Comparison of ENCODE assay signal across 15 cellular contexts in genomic region chr1:59568158-59568935, GRCh38.
DNase-seq lines count a peak whose midpoint lies in the region; ATAC-seq and TF ChIP-seq lines count a peak whose summit lies in the region.
"Had no signal": no experiment of that assay in that cellular context is flagged by ENCODE, and none has a peak within 500 bp of the region (broad histone marks: within the 10 kb centered on the region; RNA-seq: fewer than 3 reads in every experiment).

No MANE protein-coding gene starts in this region.

- H2AK5ac ChIP-seq in trophoblast cell (ENCODE audit: low read length): peak overlapping the region; percentile 97

- H2BK120ac ChIP-seq in trophoblast cell (ENCODE audit: insufficient read depth, low read length, poor library complexity): peak overlapping the region; percentile 20

- H3K23ac ChIP-seq in trophoblast cell (ENCODE audit: low read length): no peak overlapping the region

- no peak overlapping the region for H4K12ac ChIP-seq in trophoblast cell (ENCODE audit: low read depth, low read length)

- no peak overlapping the region for H3K4ac ChIP-seq in trophoblast cell (ENCODE audit: low read depth, low read length)

- no peaks in the 10 kb centered on the region for H3K36me3 Mint-ChIP-seq in endodermal cell (ENCODE audit: low read depth)

- no peaks in the 10 kb centered on the region for H3K27me3 Mint-ChIP-seq in endodermal cell (ENCODE audit: insufficient read depth)
- H3K27me3 Mint-ChIP-seq: dendritic cell treated with granulocyte-macrophage colony-stimulating factor and Interleukin-4, amounts not matched to agents 40 ng/mL and 50 ng/mL, for 4 days had no signal

- 81 to 94% methylated on average over 4 to 5 of the region's 6 CpGs for WGBS in endodermal cell (ENCODE audit: insufficient coverage in 1 of 2, insufficient read length in 1 of 2), 2 experiments
- WGBS in trophoblast cell (ENCODE audit: extremely low coverage, insufficient coverage, insufficient read length): no CpG with 5 or more reads among the region's 6 CpGs

- H2BK5ac ChIP-seq in trophoblast cell (ENCODE audit: low read depth, low read length, poor library complexity): no peak overlapping the region

- DNase-seq in DMS53 (lab: John Stamatoyannopoulos, UW) (peak; percentile 40), DMS53 treated with DMSO at 0.1 percent for 48 hours (lab: John Stamatoyannopoulos, UW; ENCODE audit: unreplicated experiment) (no peak), RKO (ENCODE audit: low spot score) (peak; percentile 7), endodermal cell (no peak), trophoblast cell (no peak), mesenteric fat pad (ENCODE audit: low spot score) (no peak)
- no peak for DNase-seq in stimulated activated naive CD4-positive, alpha-beta T cell treated with Interleukin-2 at 50 U/mL for 16 hours (lab: John Stamatoyannopoulos, UW)
- DNase-seq: activated naive CD4-positive, alpha-beta T cell treated with anti-CD3 and anti-CD28 coated beads, Interleukin-2, amount 50 U/mL, for 16 hours; left lung; NCI-H510A; stimulated activated CD4-positive, alpha-beta T cell treated with anti-CD3 and anti-CD28 coated beads, Interleukin-12 subunit alpha, Interleukin-12 subunit beta, amount 100 ng/mL, for 4 hours; tibial artery had no signal

- H3K9ac ChIP-seq in endodermal cell (ENCODE audit: extremely low read depth, low read length, poor library complexity, severe bottlenecking) (no peak overlapping the region), trophoblast cell (ENCODE audit: low read length) (no peak overlapping the region)

- no peaks in the 10 kb centered on the region for H3K36me3 ChIP-seq in endodermal cell (ENCODE audit: control insufficient read depth, insufficient read depth, low read length)
- H3K36me3 ChIP-seq in trophoblast cell (ENCODE audit: control insufficient read depth in 1 of 2, insufficient read depth in 2 of 2, low read length in 2 of 2): no peaks in the 10 kb centered on the region
- H3K36me3 ChIP-seq: left lung, neutrophil, tibial artery had no signal

- H3K27me3 ChIP-seq in endodermal cell (ENCODE audit: control insufficient read depth, insufficient read depth, low read length, poor library complexity, severe bottlenecking): no peaks in the 10 kb centered on the region
- H3K27me3 ChIP-seq in trophoblast cell (ENCODE audit: insufficient read depth, low read length): no peaks in the 10 kb centered on the region
- H3K27me3 ChIP-seq: left lung, neutrophil, tibial artery had no signal

- H4K8ac ChIP-seq in trophoblast cell (ENCODE audit: low read depth, low read length): peak overlapping the region; percentile 70

- ATAC-seq in HG02678 (IDR thresholded peaks at IDR 0.05; ENCODE audit: unreplicated experiment): no peak
- ATAC-seq: left lung had no signal

- H3K4me3 ChIP-seq in endodermal cell (ENCODE audit: low read length): no peak overlapping the region
- no peak overlapping the region for H3K4me3 ChIP-seq in trophoblast cell (ENCODE audit: low read depth, low read length)
- H3K4me3 ChIP-seq: left lung, tibial artery had no signal

- H3K4me1 ChIP-seq in endodermal cell (ENCODE audit: control insufficient read depth, insufficient read depth, low read length) (no peaks in the 10 kb centered on the region), trophoblast cell (ENCODE audit: control insufficient read depth in 1 of 2, insufficient read depth in 2 of 2, low read length in 2 of 2) (peaks cover 0 to 4% of the 10 kb centered on the region in 2 experiments)

- no peaks in the 10 kb centered on the region for H3K9me3 Mint-ChIP-seq in endodermal cell
- H3K9me3 Mint-ChIP-seq: dendritic cell treated with granulocyte-macrophage colony-stimulating factor and Interleukin-4, amounts not matched to agents 40 ng/mL and 50 ng/mL, for 4 days had no signal

- peaks cover 15% of the 10 kb centered on the region for H3K4me1 Mint-ChIP-seq in endodermal cell

- H3K79me2 ChIP-seq in trophoblast cell (ENCODE audit: control insufficient read depth, insufficient read depth, low read length, poor library complexity): no peaks in the 10 kb centered on the region

- H3K14ac ChIP-seq in trophoblast cell (ENCODE audit: low read length): peak overlapping the region; percentile 32

- no peak overlapping the region for H2AFZ ChIP-seq in trophoblast cell (ENCODE audit: insufficient read depth, low read length, poor library complexity)

- H3K9me3 ChIP-seq in endodermal cell (ENCODE audit: control insufficient read depth, low read length): no peaks in the 10 kb centered on the region
- no peaks in the 10 kb centered on the region for H3K9me3 ChIP-seq in trophoblast cell (ENCODE audit: insufficient read depth, low read depth, low read length)
- H3K9me3 ChIP-seq: left lung, neutrophil, tibial artery had no signal

- H3K18ac ChIP-seq in trophoblast cell (ENCODE audit: low read length): no peak overlapping the region

- peak overlapping the region; percentile 97 for H2BK12ac ChIP-seq in trophoblast cell (ENCODE audit: low read length)

- H4K91ac ChIP-seq in trophoblast cell (ENCODE audit: low read depth, low read length): no peak overlapping the region

- no peak overlapping the region for H3K4me3 Mint-ChIP-seq in endodermal cell
- H3K4me3 Mint-ChIP-seq: dendritic cell treated with granulocyte-macrophage colony-stimulating factor and Interleukin-4, amounts not matched to agents 40 ng/mL and 50 ng/mL, for 4 days had no signal

- no peak overlapping the region for H3K27ac Mint-ChIP-seq in endodermal cell
- H3K27ac Mint-ChIP-seq: dendritic cell treated with granulocyte-macrophage colony-stimulating factor and Interleukin-4, amounts not matched to agents 40 ng/mL and 50 ng/mL, for 4 days had no signal

- peaks cover 2% of the 10 kb centered on the region for H3K79me1 ChIP-seq in trophoblast cell (ENCODE audit: low read length)

- no peak overlapping the region for H3K4me2 ChIP-seq in trophoblast cell (ENCODE audit: low read length)

- TF ChIP-seq CTCF in endodermal cell (conservative IDR thresholded peaks at IDR 0.05): peak; percentile 60

- H3K27ac ChIP-seq in endodermal cell (ENCODE audit: low read depth, low read length): no peak overlapping the region
- H3K27ac ChIP-seq in trophoblast cell (ENCODE audit: low read depth, low read length): no peak overlapping the region
- H3K27ac ChIP-seq: left lung, neutrophil, tibial artery had no signal

Comparison
In these comparisons a context has a peak if more than half of its experiments do, and no peak if none do; other contexts are left out.
1. DNase-seq: peak in DMS53 (single experiment) and RKO (single experiment); none in DMS53 treated with DMSO at 0.1 percent for 48 hours (single experiment), endodermal cell (single experiment), trophoblast cell (0 of 2), mesenteric fat pad (single experiment) and stimulated activated naive CD4-positive, alpha-beta T cell treated with Interleukin-2 at 50 U/mL for 16 hours (single experiment).